ENCODE assay signal across 1 cellular context in the genomic region with DNA sequence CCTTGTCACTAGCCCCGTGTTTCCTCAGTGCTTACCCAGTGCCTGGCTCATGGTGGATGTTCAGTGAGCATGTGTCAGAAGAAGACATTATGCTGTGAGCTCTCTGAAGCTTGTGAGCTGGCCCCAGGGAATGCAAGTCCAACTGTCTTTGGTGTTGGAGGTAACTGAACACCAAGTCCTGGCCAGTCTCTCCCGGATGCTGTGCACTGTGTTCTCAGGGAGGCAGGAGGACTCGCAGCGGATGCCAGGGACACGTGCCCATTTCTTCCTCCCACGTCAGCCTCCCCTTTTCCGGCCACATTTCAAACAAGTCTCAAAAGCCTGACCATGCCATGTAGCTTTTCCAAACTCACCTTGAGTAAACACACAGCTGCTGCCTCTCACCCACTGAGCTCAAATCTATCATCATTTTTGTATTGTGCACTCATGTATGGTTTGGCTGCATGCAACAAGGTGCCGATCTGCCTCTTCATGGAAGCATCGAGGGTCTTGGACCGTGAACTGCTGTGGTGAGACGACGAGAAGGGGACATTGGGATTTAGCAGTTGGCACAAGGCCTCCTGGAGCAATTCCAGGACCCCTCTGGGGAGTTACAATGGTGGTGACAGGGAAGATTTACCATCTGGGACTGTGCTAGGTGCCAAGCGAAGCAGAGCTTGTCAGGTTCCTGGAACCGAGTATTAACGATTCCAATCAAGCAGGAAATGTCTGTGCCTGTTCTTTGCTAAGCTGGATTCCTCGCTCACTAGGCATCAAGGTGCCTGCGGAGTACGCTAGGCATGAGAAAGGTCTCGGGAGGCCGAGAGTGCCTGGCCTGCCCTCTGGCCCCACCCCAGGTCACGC.
TF ChIP-seq lines count a peak whose summit lies in the region.

No MANE protein-coding gene starts in this region.

TF ChIP-seq in SK-N-SH, 30 proteins besides CTCF, POLR2A, EP300 and RAD21 (continued from another document):
- TF ChIP-seq RCOR1 (IDR thresholded peaks at IDR 0.05; ENCODE audit: low read length) (no peak), TAF1 (IDR thresholded peaks at IDR 0.05; ENCODE audit: borderline replicate concordance, low read depth, low read length) (no peak), SMC3 (IDR thresholded peaks at IDR 0.05; ENCODE audit: low read depth, low read length) (no peak), ELF1 (IDR thresholded peaks at IDR 0.05) (no peak)
